Comparison of ENCODE assay signal across 18 cellular contexts in the genomic region with DNA sequence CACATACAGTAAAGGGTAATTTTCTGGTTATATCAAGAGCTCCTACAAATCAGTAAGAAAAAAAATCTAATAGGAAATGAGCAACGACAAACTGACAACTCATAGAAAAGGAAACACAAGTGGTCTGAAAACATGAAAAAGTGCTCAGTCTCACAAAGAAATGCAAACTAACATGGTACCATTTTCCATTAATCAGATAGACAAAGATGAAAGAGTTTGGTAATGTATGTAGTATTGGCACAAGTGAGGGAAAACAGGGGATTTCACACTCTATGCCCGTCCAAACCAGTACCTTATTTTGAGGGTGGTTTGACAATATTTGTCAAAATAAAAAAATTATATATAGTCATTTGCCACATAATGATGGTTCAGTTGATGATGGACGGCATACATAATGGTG.
"Had no signal": no experiment of that assay in that cellular context is flagged by ENCODE, and none has a peak within 500 bp of the region (broad histone marks: within the 10 kb centered on the region; RNA-seq: fewer than 3 reads in every experiment).

No MANE protein-coding gene starts in this region.

- ATAC-seq: body of pancreas; effector memory CD8-positive, alpha-beta T cell; left ventricle myocardium superior; right lobe of liver; stimulated activated memory B cell treated with anti-CD40 and anti-IgM and Interleukin-4, amounts not matched to agents 10 μg/mL and 1 μg/mL and 100 μg/mL, for 72 hours had no signal

- H3K9me3 Mint-ChIP-seq: activated B cell treated with CpG ODN at 0.5 μM for 24 hours; activated naive CD8-positive, alpha-beta T cell treated with anti-CD3 and anti-CD28 coated beads, Interleukin-2, amount 10 ng/mL, durations not matched to agents 7 days and 5 days; effector memory CD8-positive, alpha-beta T cell; neural progenitor cell; stimulated activated memory B cell treated with anti-CD40 and anti-IgM and Interleukin-4, amounts not matched to agents 10 μg/mL and 1 μg/mL and 100 μg/mL, for 72 hours had no signal

- H3K27ac Mint-ChIP-seq: activated B cell treated with CpG ODN at 0.5 μM for 24 hours; effector memory CD8-positive, alpha-beta T cell; neural progenitor cell; stimulated activated memory B cell treated with anti-CD40 and anti-IgM and Interleukin-4, amounts not matched to agents 10 μg/mL and 1 μg/mL and 100 μg/mL, for 72 hours had no signal

- H3K27me3 Mint-ChIP-seq: activated B cell treated with CpG ODN at 0.5 μM for 24 hours; activated naive CD8-positive, alpha-beta T cell treated with anti-CD3 and anti-CD28 coated beads, Interleukin-2, amount 10 ng/mL, durations not matched to agents 7 days and 5 days; effector memory CD8-positive, alpha-beta T cell; stimulated activated memory B cell treated with anti-CD40 and anti-IgM and Interleukin-4, amounts not matched to agents 10 μg/mL and 1 μg/mL and 100 μg/mL, for 72 hours had no signal

- DNase-seq: activated B cell treated with CpG ODN at 0.5 μM for 24 hours; activated naive CD8-positive, alpha-beta T cell treated with anti-CD3 and anti-CD28 coated beads, Interleukin-2, amount 10 ng/mL, durations not matched to agents 7 days and 5 days; body of pancreas; dermis blood vessel endothelial cell; effector memory CD8-positive, alpha-beta T cell; esophagus squamous epithelium; left ventricle myocardium superior; ovary; right lobe of liver; Right ventricle myocardium superior; small intestine; stimulated activated CD4-positive, alpha-beta T cell treated with anti-CD3 and anti-CD28 coated beads, Interleukin-15, amount 100 ng/mL, for 24 hours; stimulated activated CD4-positive, alpha-beta T cell treated with anti-CD3 and anti-CD28 coated beads, Interleukin-4, amount 100 ng/mL, for 24 hours; substantia nigra; T-helper 9 cell; tibial artery had no signal

- H3K4me3 Mint-ChIP-seq: activated B cell treated with CpG ODN at 0.5 μM for 24 hours; activated naive CD8-positive, alpha-beta T cell treated with anti-CD3 and anti-CD28 coated beads, Interleukin-2, amount 10 ng/mL, durations not matched to agents 7 days and 5 days; effector memory CD8-positive, alpha-beta T cell; neural progenitor cell; stimulated activated memory B cell treated with anti-CD40 and anti-IgM and Interleukin-4, amounts not matched to agents 10 μg/mL and 1 μg/mL and 100 μg/mL, for 72 hours had no signal
